1 cellular context compared by ENCODE assay signal in the genomic region with DNA sequence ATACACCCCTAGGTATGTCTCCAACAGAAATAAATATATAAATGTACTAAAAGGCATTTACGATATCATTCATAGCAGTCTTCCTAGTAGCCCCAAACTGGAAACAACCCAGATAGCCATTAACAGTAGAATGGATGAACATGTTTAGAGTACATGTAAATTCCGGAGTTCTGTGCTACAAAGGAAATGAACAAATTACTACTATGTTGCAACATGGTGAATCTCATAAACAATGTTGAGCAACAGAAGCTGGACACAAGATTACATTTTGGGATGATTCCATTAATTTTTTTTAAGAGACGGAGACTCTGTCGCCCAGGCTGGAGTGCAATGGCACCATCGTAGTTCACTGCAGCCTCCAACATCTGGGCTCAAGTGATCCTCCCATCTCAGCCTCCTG.
TF ChIP-seq lines count a peak whose summit lies in the region.

No MANE protein-coding gene starts in this region.

TF ChIP-seq in IMR-90, 13 proteins besides CTCF, POLR2A, EP300 and RAD21 (continued from another document):
- TF ChIP-seq, protein P1, sequence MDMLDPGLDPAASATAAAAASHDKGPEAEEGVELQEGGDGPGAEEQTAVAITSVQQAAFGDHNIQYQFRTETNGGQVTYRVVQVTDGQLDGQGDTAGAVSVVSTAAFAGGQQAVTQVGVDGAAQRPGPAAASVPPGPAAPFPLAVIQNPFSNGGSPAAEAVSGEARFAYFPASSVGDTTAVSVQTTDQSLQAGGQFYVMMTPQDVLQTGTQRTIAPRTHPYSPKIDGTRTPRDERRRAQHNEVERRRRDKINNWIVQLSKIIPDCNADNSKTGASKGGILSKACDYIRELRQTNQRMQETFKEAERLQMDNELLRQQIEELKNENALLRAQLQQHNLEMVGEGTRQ (IDR thresholded peaks at IDR 0.05; ENCODE audit: low read depth, low read length): no peak
